Comparison of ENCODE assay signal across 31 cellular contexts in genomic region chr6:75419980-75420379, GRCh38.
"Had no signal": no experiment of that assay in that cellular context is flagged by ENCODE, and none has a peak within 500 bp of the region (broad histone marks: within the 10 kb centered on the region; RNA-seq: fewer than 3 reads in every experiment).

No MANE protein-coding gene starts in this region.

- H3K4me1 ChIP-seq: adrenal gland had no signal

- H3K4me3 ChIP-seq: adrenal gland had no signal

- H3K36me3 ChIP-seq: adrenal gland had no signal

- DNase-seq: activated B cell treated with CpG ODN at 0.5 μM for 24 hours; activated CD4-positive, alpha-beta memory T cell treated with anti-CD3 and anti-CD28 coated beads for 36 hours; activated CD4-positive, alpha-beta T cell treated with anti-CD3 and anti-CD28 coated beads for 4 hours; activated CD4-positive, alpha-beta T cell treated with anti-CD3 and anti-CD28 coated beads, Interleukin-2, amount 50 U/mL, for 1 hour; activated CD4-positive, CD25-positive, alpha-beta regulatory T cell treated with anti-CD3 and anti-CD28 coated beads, Interleukin-2, amount 50 U/mL, for 72 hours; activated CD8-positive, alpha-beta memory T cell treated with anti-CD3 and anti-CD28 coated beads, Interleukin-2, amount 50 U/mL, for 4 hours; activated gamma-delta T cell treated with Interleukin-2 at 50 U/mL for 16 hours; activated naive CD4-positive, alpha-beta T cell treated with anti-CD3 and anti-CD28 coated beads for 36 hours; activated T-cell treated with anti-CD3 and anti-CD28 coated beads for 4 hours; activated T-cell treated with anti-CD3 and anti-CD28 coated beads, Interleukin-2, amount 50 U/mL, for 4 hours; adrenal gland; Karpas-422; KBM-7; NCI-H1105; NCI-H1417 treated with DMSO at 0.1 percent for 48 hours; NCI-H187 treated with DMSO at 0.1 percent for 48 hours; NCI-H2081; NCI-H2171 treated with DMSO at 0.1 percent for 48 hours; NCI-H2227 treated with DMSO at 0.1 percent for 48 hours; NCI-H446 treated with DMSO at 0.1 percent for 48 hours; NCI-H524; NCI-H69; RPMI8226; SIG-M5; SW 1271; T-helper 1 cell; T-helper 2 cell; T-helper 9 cell had no signal

- H3K9me3 ChIP-seq: adrenal gland had no signal

- ATAC-seq: activated naive CD4-positive, alpha-beta T cell treated with anti-CD3 and anti-CD28 coated beads, Interleukin-2, amount 50 U/mL, for 72 hours; activated T-cell treated with anti-CD3 and anti-CD28 coated beads, Interleukin-2, amount 50 U/mL, for 4 hours; Panc1 had no signal

- H3K27ac ChIP-seq: adrenal gland, VCaP had no signal

- H3K27me3 ChIP-seq: adrenal gland had no signal
